ENCODE assay signal across 6 cellular contexts in genomic region chr1:153536618-153537375, GRCh38. TPM values are rescaled to one million over a fixed set of nuclear protein-coding genes. Genes with fewer than 3 reads are reported as not detected.
DNase-seq lines count a peak whose midpoint lies in the region; ATAC-seq, FAIRE-seq and TF ChIP-seq lines count a peak whose summit lies in the region.

No MANE protein-coding gene starts in this region.

- FAIRE-seq in HepG2 (lab: Jason Lieb, UNC): no peak

- POLR2A ChIA-PET in BJ (lab: Charles Lee) (no interaction called here), activated B cell treated with CpG ODN at 0.5 μM for 24 hours (lab: Charles Lee) (interaction anchor here (1.6 to 7.9 kb wide), 4 partner anchors 9 to 98 kb away, joined by 6 to 115 read pairs (median 64); partner anchors contain the start of genes CHTOP, S100A2 and S100A4), HepG2 (lab: Yijun Ruan, JAX) (interaction anchor here (1.6 to 6.6 kb wide), 4 partner anchors 8 to 29 kb away, joined by 5 to 49 read pairs (median 16); partner anchors contain the start of genes S100A2 and S100A4), HEK293T (lab: Yijun Ruan, JAX) (interaction anchor here (1.3 to 1.8 kb wide), 2 partner anchors 29 to 97 kb away, joined by 3 to 9 read pairs; partner anchors contain the start of genes CHTOP and S100A2)

- H2AFZ ChIP-seq in HepG2 (ENCODE audit: low read length): no peak overlapping the region

- peaks cover 70% of the 10 kb centered on the region for H3K4me1 Mint-ChIP-seq in activated B cell treated with CpG ODN at 0.5 μM for 24 hours

- DNase-seq in BJ (ENCODE audit: low read depth) (no peak), activated B cell treated with CpG ODN at 0.5 μM for 24 hours (no peak), HepG2 (ENCODE audit: low spot score) (no peak), NCI-H1436 (lab: John Stamatoyannopoulos, UW) (no peak), HEK293T (ENCODE audit: extremely low spot score) (no peak), glomerular visceral epithelial cell (ENCODE audit: extremely low spot score) (no peak)

- H3K27me3 ChIP-seq in BJ (ENCODE audit: control insufficient read depth, insufficient read depth, low read length): no peaks in the 10 kb centered on the region
- peaks cover 0 to 10% of the 10 kb centered on the region in 2 experiments; a peak in 2 of 5 replicates for H3K27me3 ChIP-seq in HepG2 (ENCODE audit: control insufficient read depth in 1 of 2, insufficient read depth in 2 of 2, low read length in 2 of 2)

- no peaks in the 10 kb centered on the region for H3K79me2 ChIP-seq in HepG2 (ENCODE audit: insufficient read depth, low read length)

- CTCF ChIA-PET in BJ (lab: Yijun Ruan, JAX) (interaction anchor here (1.3 to 8.1 kb wide), 3 partner anchors 8 to 34 kb away, joined by 6 to 164 read pairs (median 39); partner anchors contain the start of gene S100A3), activated B cell treated with CpG ODN at 0.5 μM for 24 hours (lab: Charles Lee) (interaction anchor here (0.9 to 6.4 kb wide), 3 partner anchors 22 to 97 kb away, joined by 3 to 119 read pairs (median 3); partner anchors contain the start of gene CHTOP), HepG2 (lab: Yijun Ruan, JAX; ENCODE audit: low intra/inter-chr PET ratio, low total read pairs) (no interaction called here), HEK293T (lab: Yijun Ruan, JAX) (no interaction called here)

- H3K9me3 ChIP-seq in HepG2 (ENCODE audit: low read length): no peaks in the 10 kb centered on the region

- peak overlapping the region; percentile 69 for H3K4me2 ChIP-seq in HepG2 (ENCODE audit: low read depth, low read length)

- peaks cover 10% of the 10 kb centered on the region for H3K36me3 Mint-ChIP-seq in activated B cell treated with CpG ODN at 0.5 μM for 24 hours (ENCODE audit: low read depth)

- H3K9ac ChIP-seq in HepG2 (ENCODE audit: insufficient read depth, low read depth, low read length): no peak overlapping the region

- no peak overlapping the region for H3K27ac ChIP-seq in HepG2 (ENCODE audit: extremely low read length, insufficient read depth, low read length)

- TF ChIP-seq CTCF in BJ (IDR thresholded peaks at IDR 0.05; ENCODE audit: insufficient read depth, low read depth, low read length) (no peak), activated B cell treated with CpG ODN at 0.5 μM for 24 hours (IDR thresholded peaks at IDR 0.05) (no peak), HepG2 (CRISPR knock-in tag; IDR thresholded peaks at IDR 0.05) (no peak)

- no peaks in the 10 kb centered on the region for H3K9me3 Mint-ChIP-seq in activated B cell treated with CpG ODN at 0.5 μM for 24 hours

- no peak for TF ChIP-seq RAD21 in HepG2 (CRISPR knock-in tag; IDR thresholded peaks at IDR 0.05)

- H3K4me3 ChIP-seq in BJ (ENCODE audit: low read depth, low read length) (peak overlapping the region; percentile 63; the same call in 1 of the 2 replicates), HepG2 (replicated peaks in 1 of 3; ENCODE audit: insufficient read depth in 1 of 3, low read depth in 2 of 3, low read length in 3 of 3) (peak overlapping the region in 2 of 3 experiments; percentile 55 to 65; a peak in 4 of 6 replicates)

- ATAC-seq in activated B cell treated with CpG ODN at 0.5 μM for 24 hours (ENCODE audit: low read depth) (no peak), HepG2 (no peak)

- peak overlapping the region; percentile 93 for H3K4me3 Mint-ChIP-seq in activated B cell treated with CpG ODN at 0.5 μM for 24 hours

- WGBS in HepG2 (ENCODE audit: low lambda C conversion rate): 61% methylated on average over 10 of the region's 10 CpGs

- H3K36me3 ChIP-seq in BJ (ENCODE audit: control insufficient read depth, insufficient read depth, low read length): peaks cover 2% of the 10 kb centered on the region; the same call in 1 of the 2 replicates
- no peaks in the 10 kb centered on the region for H3K36me3 ChIP-seq in HepG2 (replicated peaks in 1 of 2; ENCODE audit: control insufficient read depth in 1 of 2, insufficient read depth in 2 of 2, low read length in 2 of 2)

- no peak for TF ChIP-seq POLR2A in HepG2 (IDR thresholded peaks at IDR 0.05; ENCODE audit: insufficient read depth in 1 of 2, low read depth in 2 of 2, low read length in 2 of 2)

- in situ Hi-C loops in HepG2 (cut with HindIII; ENCODE audit: extremely low pct_ligation_motif_present, low pct_unique_long_range_greater_than_20kb): no loop called here

- H3K4me1 ChIP-seq in HepG2 (ENCODE audit: insufficient read depth, low read length): peaks cover 90% of the 10 kb centered on the region

- intact Hi-C loops in activated B cell treated with CpG ODN at 0.5 μM for 24 hours (cut with micrococcal nuclease): loop anchor here (1.0 kb wide), 2 partner anchors 9 to 30 kb away; partner anchors contain the start of gene S100A4
- intact Hi-C loops in HepG2 (cut with micrococcal nuclease; ENCODE audit: unreplicated experiment): no loop called here

- no peak for TF ChIP-seq EP300 in HepG2 (IDR thresholded peaks at IDR 0.05; ENCODE audit: low read depth in 2 of 2, low read length in 2 of 2)
- TF ChIP-seq EP300 in HepG2 (CRISPR knock-in tag; IDR thresholded peaks at IDR 0.05; ENCODE audit: borderline replicate concordance): no peak

- no TSS peak for BruUV-seq in HepG2 (replicated peaks; lab: Mats Ljungman, UMichigan)

- peak overlapping the region; percentile 96 for H3K27ac Mint-ChIP-seq in activated B cell treated with CpG ODN at 0.5 μM for 24 hours

- no peaks in the 10 kb centered on the region for H3K27me3 Mint-ChIP-seq in activated B cell treated with CpG ODN at 0.5 μM for 24 hours

- H4K20me1 ChIP-seq in HepG2 (ENCODE audit: insufficient read depth, low read length): no peaks in the 10 kb centered on the region

RNA-seq across cellular contexts. Expression of gene S100A6, which starts 1.0 kb away (rescaled TPM):
- polyA plus RNA-seq in BJ (2011; rRNA removed) (1,222 and 1,308 TPM in 2 replicates), HepG2 (2011; rRNA removed) (72.9 and 82.2 TPM in 2 replicates)
- 598 and 1,003 TPM in 2 replicates for polyA minus RNA-seq in BJ (2011; rRNA and poly(A)+ RNA removed)
- total RNA-seq in activated B cell treated with CpG ODN at 0.5 μM for 24 hours (166 and 186 TPM in 2 replicates), HepG2 (2016; rRNA removed; fragmentation: Illumina TruSeq; extraction: Trizol) (85.0 and 87.3 TPM in 2 replicates)
- 95.2 and 111 TPM in 2 replicates for total RNA-seq in HepG2 (2016; cell fraction: cytosol; rRNA removed; fragmentation: Illumina TruSeq; extraction: Trizol; ENCODE audit: low read depth)
- total RNA-seq in HepG2 (2016; cell fraction: insoluble cytoplasmic fraction; rRNA removed; fragmentation: Illumina TruSeq; extraction: Trizol): 89.3 and 95.9 TPM in 2 replicates
- 73.2 and 86.0 TPM in 2 replicates for total RNA-seq in HepG2 (2016; cell fraction: membrane; rRNA removed; fragmentation: Illumina TruSeq; extraction: Trizol)
- total RNA-seq in HepG2 (2016; cell fraction: nucleus; rRNA removed; fragmentation: Illumina TruSeq; extraction: Trizol): 41.0 and 44.0 TPM in 2 replicates
- 27.1 and 54.2 TPM in 2 replicates for polyA plus RNA-seq in HepG2 (2011; cell fraction: cytosol; rRNA removed)
- polyA plus RNA-seq in HepG2 (2011; cell fraction: nucleus; rRNA removed): 21.4 and 24.5 TPM in 2 replicates
- 25.8 and 48.9 TPM in 2 replicates for polyA plus RNA-seq in HepG2 (2012)
- polyA plus RNA-seq in HepG2 (2016; cell fraction: cytosol; fragmentation: Illumina TruSeq; extraction: Trizol; ENCODE audit: low read depth): 88.0 and 125 TPM in 2 replicates
- polyA plus RNA-seq in HepG2 (2016; cell fraction: insoluble cytoplasmic fraction; fragmentation: Illumina TruSeq; extraction: Trizol; ENCODE audit: low read depth): 75.5 and 87.1 TPM in 2 replicates
- 64.5 and 81.1 TPM in 2 replicates for polyA plus RNA-seq in HepG2 (2016; cell fraction: membrane; fragmentation: Illumina TruSeq; extraction: Trizol; ENCODE audit: low read depth)
- polyA plus RNA-seq in HepG2 (2016; cell fraction: nucleus; fragmentation: Illumina TruSeq; extraction: Trizol; ENCODE audit: insufficient read depth, low read depth): 81.0 and 88.7 TPM in 2 replicates
- polyA minus RNA-seq in HepG2 (2011; rRNA and poly(A)+ RNA removed; ENCODE audit: low replicate concordance): 67.0 and 985 TPM in 2 replicates
- 46.8 and 61.9 TPM in 2 replicates for polyA minus RNA-seq in HepG2 (2011; cell fraction: cytosol; rRNA and poly(A)+ RNA removed)
- polyA minus RNA-seq in HepG2 (2011; cell fraction: nucleus; rRNA and poly(A)+ RNA removed): 10.4 and 13.5 TPM in 2 replicates

RNA-seq across cellular contexts. Expression of gene S100A5, which starts 3.9 kb away (rescaled TPM):
- polyA plus RNA-seq in BJ (2011; rRNA removed): 0.28 and 0.40 TPM in 2 replicates
- polyA minus RNA-seq in BJ (2011; rRNA and poly(A)+ RNA removed): not detected in 2 replicates
- 0.51 TPM in 1 of 2 replicates, not detected in the other for total RNA-seq in activated B cell treated with CpG ODN at 0.5 μM for 24 hours
- total RNA-seq in HepG2 (2016; rRNA removed; fragmentation: Illumina TruSeq; extraction: Trizol): not detected in 2 replicates
- total RNA-seq in HepG2 (2016; cell fraction: cytosol; rRNA removed; fragmentation: Illumina TruSeq; extraction: Trizol; ENCODE audit: low read depth): not detected in 2 replicates
- total RNA-seq in HepG2 (2016; cell fraction: insoluble cytoplasmic fraction; rRNA removed; fragmentation: Illumina TruSeq; extraction: Trizol): not detected in 2 replicates
- total RNA-seq in HepG2 (2016; cell fraction: membrane; rRNA removed; fragmentation: Illumina TruSeq; extraction: Trizol): not detected in 2 replicates
- total RNA-seq in HepG2 (2016; cell fraction: nucleus; rRNA removed; fragmentation: Illumina TruSeq; extraction: Trizol): not detected in 2 replicates
- polyA plus RNA-seq in HepG2 (2011; rRNA removed): not detected in 2 replicates
- polyA plus RNA-seq in HepG2 (2011; cell fraction: cytosol; rRNA removed): not detected in 2 replicates
- 0.71 TPM in 1 of 2 replicates, not detected in the other for polyA plus RNA-seq in HepG2 (2011; cell fraction: nucleus; rRNA removed)
- polyA plus RNA-seq in HepG2 (2012): not detected in 2 replicates
- not detected in 2 replicates for polyA plus RNA-seq in HepG2 (2016; cell fraction: cytosol; fragmentation: Illumina TruSeq; extraction: Trizol; ENCODE audit: low read depth)
- polyA plus RNA-seq in HepG2 (2016; cell fraction: insoluble cytoplasmic fraction; fragmentation: Illumina TruSeq; extraction: Trizol; ENCODE audit: low read depth): not detected in 2 replicates
- polyA plus RNA-seq in HepG2 (2016; cell fraction: membrane; fragmentation: Illumina TruSeq; extraction: Trizol; ENCODE audit: low read depth): not detected in 2 replicates
- polyA plus RNA-seq in HepG2 (2016; cell fraction: nucleus; fragmentation: Illumina TruSeq; extraction: Trizol; ENCODE audit: insufficient read depth, low read depth): not detected in 2 replicates
- polyA minus RNA-seq in HepG2 (2011; rRNA and poly(A)+ RNA removed; ENCODE audit: low replicate concordance): not detected in 2 replicates
- polyA minus RNA-seq in HepG2 (2011; cell fraction: cytosol; rRNA and poly(A)+ RNA removed): not detected in 2 replicates
- not detected in 2 replicates for polyA minus RNA-seq in HepG2 (2011; cell fraction: nucleus; rRNA and poly(A)+ RNA removed)

RNA-seq across cellular contexts. Expression of gene S100A4, which starts 8.8 kb away (rescaled TPM):
- polyA plus RNA-seq in BJ (2011; rRNA removed) (529 and 797 TPM in 2 replicates), HepG2 (2011; rRNA removed) (9.6 and 12.9 TPM in 2 replicates)
- 131 and 136 TPM in 2 replicates for polyA minus RNA-seq in BJ (2011; rRNA and poly(A)+ RNA removed)
- total RNA-seq in activated B cell treated with CpG ODN at 0.5 μM for 24 hours (315 and 398 TPM in 2 replicates), HepG2 (2016; rRNA removed; fragmentation: Illumina TruSeq; extraction: Trizol) (20.2 and 24.5 TPM in 2 replicates)
- total RNA-seq in HepG2 (2016; cell fraction: cytosol; rRNA removed; fragmentation: Illumina TruSeq; extraction: Trizol; ENCODE audit: low read depth): 10.5 and 12.8 TPM in 2 replicates
- total RNA-seq in HepG2 (2016; cell fraction: insoluble cytoplasmic fraction; rRNA removed; fragmentation: Illumina TruSeq; extraction: Trizol): 20.9 and 28.0 TPM in 2 replicates
- 10.0 and 12.0 TPM in 2 replicates for total RNA-seq in HepG2 (2016; cell fraction: membrane; rRNA removed; fragmentation: Illumina TruSeq; extraction: Trizol)
- 9.7 and 12.1 TPM in 2 replicates for total RNA-seq in HepG2 (2016; cell fraction: nucleus; rRNA removed; fragmentation: Illumina TruSeq; extraction: Trizol)
- 9.3 and 18.7 TPM in 2 replicates for polyA plus RNA-seq in HepG2 (2011; cell fraction: cytosol; rRNA removed)
- polyA plus RNA-seq in HepG2 (2011; cell fraction: nucleus; rRNA removed): 3.3 and 3.4 TPM in 2 replicates
- polyA plus RNA-seq in HepG2 (2012): 6.0 and 7.5 TPM in 2 replicates
- 9.9 and 13.6 TPM in 2 replicates for polyA plus RNA-seq in HepG2 (2016; cell fraction: cytosol; fragmentation: Illumina TruSeq; extraction: Trizol; ENCODE audit: low read depth)
- polyA plus RNA-seq in HepG2 (2016; cell fraction: insoluble cytoplasmic fraction; fragmentation: Illumina TruSeq; extraction: Trizol; ENCODE audit: low read depth): 25.0 and 26.5 TPM in 2 replicates
- 7.8 and 8.2 TPM in 2 replicates for polyA plus RNA-seq in HepG2 (2016; cell fraction: membrane; fragmentation: Illumina TruSeq; extraction: Trizol; ENCODE audit: low read depth)
- 13.5 and 17.9 TPM in 2 replicates for polyA plus RNA-seq in HepG2 (2016; cell fraction: nucleus; fragmentation: Illumina TruSeq; extraction: Trizol; ENCODE audit: insufficient read depth, low read depth)
- polyA minus RNA-seq in HepG2 (2011; rRNA and poly(A)+ RNA removed; ENCODE audit: low replicate concordance): 2.2 and 807 TPM in 2 replicates
- 4.3 and 4.7 TPM in 2 replicates for polyA minus RNA-seq in HepG2 (2011; cell fraction: cytosol; rRNA and poly(A)+ RNA removed)
- polyA minus RNA-seq in HepG2 (2011; cell fraction: nucleus; rRNA and poly(A)+ RNA removed): 3.5 and 4.6 TPM in 2 replicates

RNA-seq across cellular contexts. Expression of gene S100A3, which starts 12.3 kb away (rescaled TPM):
- 5.5 and 9.5 TPM in 2 replicates for polyA plus RNA-seq in BJ (2011; rRNA removed)
- polyA minus RNA-seq in BJ (2011; rRNA and poly(A)+ RNA removed): 1.9 and 5.3 TPM in 2 replicates
- total RNA-seq in activated B cell treated with CpG ODN at 0.5 μM for 24 hours: not detected in 2 replicates
- total RNA-seq in HepG2 (2016; rRNA removed; fragmentation: Illumina TruSeq; extraction: Trizol): 2.5 and 2.8 TPM in 2 replicates
- total RNA-seq in HepG2 (2016; cell fraction: cytosol; rRNA removed; fragmentation: Illumina TruSeq; extraction: Trizol; ENCODE audit: low read depth): 1.4 and 1.9 TPM in 2 replicates
- total RNA-seq in HepG2 (2016; cell fraction: insoluble cytoplasmic fraction; rRNA removed; fragmentation: Illumina TruSeq; extraction: Trizol): 2.1 and 3.0 TPM in 2 replicates
- total RNA-seq in HepG2 (2016; cell fraction: membrane; rRNA removed; fragmentation: Illumina TruSeq; extraction: Trizol): 1.7 and 2.1 TPM in 2 replicates
- 0.63 and 0.65 TPM in 2 replicates for total RNA-seq in HepG2 (2016; cell fraction: nucleus; rRNA removed; fragmentation: Illumina TruSeq; extraction: Trizol)
- 3.6 and 4.5 TPM in 2 replicates for polyA plus RNA-seq in HepG2 (2011; rRNA removed)
- 3.2 and 7.2 TPM in 2 replicates for polyA plus RNA-seq in HepG2 (2011; cell fraction: cytosol; rRNA removed)
- polyA plus RNA-seq in HepG2 (2011; cell fraction: nucleus; rRNA removed): 1.4 and 1.7 TPM in 2 replicates
- 0.36 and 0.80 TPM in 2 replicates for polyA plus RNA-seq in HepG2 (2012)
- polyA plus RNA-seq in HepG2 (2016; cell fraction: cytosol; fragmentation: Illumina TruSeq; extraction: Trizol; ENCODE audit: low read depth): 1.4 and 2.2 TPM in 2 replicates
- polyA plus RNA-seq in HepG2 (2016; cell fraction: insoluble cytoplasmic fraction; fragmentation: Illumina TruSeq; extraction: Trizol; ENCODE audit: low read depth): 3.6 and 3.7 TPM in 2 replicates
- polyA plus RNA-seq in HepG2 (2016; cell fraction: membrane; fragmentation: Illumina TruSeq; extraction: Trizol; ENCODE audit: low read depth): 1.8 TPM in 2 replicates
- polyA plus RNA-seq in HepG2 (2016; cell fraction: nucleus; fragmentation: Illumina TruSeq; extraction: Trizol; ENCODE audit: insufficient read depth, low read depth): 2.5 and 2.6 TPM in 2 replicates
- polyA minus RNA-seq in HepG2 (2011; rRNA and poly(A)+ RNA removed; ENCODE audit: low replicate concordance): 5.2 and 5.8 TPM in 2 replicates
- polyA minus RNA-seq in HepG2 (2011; cell fraction: cytosol; rRNA and poly(A)+ RNA removed): 1.8 TPM in 1 of 2 replicates, not detected in the other
- polyA minus RNA-seq in HepG2 (2011; cell fraction: nucleus; rRNA and poly(A)+ RNA removed): 0.90 TPM in 1 of 2 replicates, not detected in the other

RNA-seq across cellular contexts. Expression of gene S100A2, which starts 28.8 kb away (rescaled TPM):
- polyA plus RNA-seq in BJ (2011; rRNA removed) (2.0 and 2.7 TPM in 2 replicates), HepG2 (2011; rRNA removed) (1.2 and 1.4 TPM in 2 replicates)
- polyA minus RNA-seq in BJ (2011; rRNA and poly(A)+ RNA removed): 0.47 and 0.82 TPM in 2 replicates
- total RNA-seq in activated B cell treated with CpG ODN at 0.5 μM for 24 hours (2.0 and 4.4 TPM in 2 replicates), HepG2 (2016; rRNA removed; fragmentation: Illumina TruSeq; extraction: Trizol) (1.2 and 1.4 TPM in 2 replicates)
- total RNA-seq in HepG2 (2016; cell fraction: cytosol; rRNA removed; fragmentation: Illumina TruSeq; extraction: Trizol; ENCODE audit: low read depth): 2.0 and 3.0 TPM in 2 replicates
- total RNA-seq in HepG2 (2016; cell fraction: insoluble cytoplasmic fraction; rRNA removed; fragmentation: Illumina TruSeq; extraction: Trizol): 1.6 and 2.1 TPM in 2 replicates
- total RNA-seq in HepG2 (2016; cell fraction: membrane; rRNA removed; fragmentation: Illumina TruSeq; extraction: Trizol): 2.0 and 2.6 TPM in 2 replicates
- total RNA-seq in HepG2 (2016; cell fraction: nucleus; rRNA removed; fragmentation: Illumina TruSeq; extraction: Trizol): 0.50 and 1.2 TPM in 2 replicates
- 1.2 and 1.7 TPM in 2 replicates for polyA plus RNA-seq in HepG2 (2011; cell fraction: cytosol; rRNA removed)
- 0.52 and 0.93 TPM in 2 replicates for polyA plus RNA-seq in HepG2 (2011; cell fraction: nucleus; rRNA removed)
- polyA plus RNA-seq in HepG2 (2012): 0.30 and 1.1 TPM in 2 replicates
- polyA plus RNA-seq in HepG2 (2016; cell fraction: cytosol; fragmentation: Illumina TruSeq; extraction: Trizol; ENCODE audit: low read depth): 1.6 and 1.8 TPM in 2 replicates
- 1.6 TPM in 2 replicates for polyA plus RNA-seq in HepG2 (2016; cell fraction: insoluble cytoplasmic fraction; fragmentation: Illumina TruSeq; extraction: Trizol; ENCODE audit: low read depth)
- 1.9 and 2.6 TPM in 2 replicates for polyA plus RNA-seq in HepG2 (2016; cell fraction: membrane; fragmentation: Illumina TruSeq; extraction: Trizol; ENCODE audit: low read depth)
- polyA plus RNA-seq in HepG2 (2016; cell fraction: nucleus; fragmentation: Illumina TruSeq; extraction: Trizol; ENCODE audit: insufficient read depth, low read depth): 1.4 and 1.6 TPM in 2 replicates
- 8.7 TPM in 1 of 2 replicates, not detected in the other for polyA minus RNA-seq in HepG2 (2011; rRNA and poly(A)+ RNA removed; ENCODE audit: low replicate concordance)
- polyA minus RNA-seq in HepG2 (2011; cell fraction: cytosol; rRNA and poly(A)+ RNA removed): not detected in 2 replicates
- polyA minus RNA-seq in HepG2 (2011; cell fraction: nucleus; rRNA and poly(A)+ RNA removed): 0.99 TPM in 1 of 2 replicates, not detected in the other

Comparison
In these comparisons a context has a peak if more than half of its experiments do, and no peak if none do; other contexts are left out.
1. RNA of gene S100A4, which starts 8.8 kb away (total RNA-seq): 315 to 398 TPM in activated B cell treated with CpG ODN at 0.5 μM for 24 hours; 9.7 to 28.0 TPM in HepG2; every median in the first group is over 10 times any median in the second.
2. CTCF ChIA-PET loops: an anchor here in BJ (1.3 to 8.1 kb wide) and activated B cell treated with CpG ODN at 0.5 μM for 24 hours (0.9 to 6.4 kb wide); none called in HepG2 and HEK293T.